ENCODE assay signal across 9 cellular contexts in the genomic region with DNA sequence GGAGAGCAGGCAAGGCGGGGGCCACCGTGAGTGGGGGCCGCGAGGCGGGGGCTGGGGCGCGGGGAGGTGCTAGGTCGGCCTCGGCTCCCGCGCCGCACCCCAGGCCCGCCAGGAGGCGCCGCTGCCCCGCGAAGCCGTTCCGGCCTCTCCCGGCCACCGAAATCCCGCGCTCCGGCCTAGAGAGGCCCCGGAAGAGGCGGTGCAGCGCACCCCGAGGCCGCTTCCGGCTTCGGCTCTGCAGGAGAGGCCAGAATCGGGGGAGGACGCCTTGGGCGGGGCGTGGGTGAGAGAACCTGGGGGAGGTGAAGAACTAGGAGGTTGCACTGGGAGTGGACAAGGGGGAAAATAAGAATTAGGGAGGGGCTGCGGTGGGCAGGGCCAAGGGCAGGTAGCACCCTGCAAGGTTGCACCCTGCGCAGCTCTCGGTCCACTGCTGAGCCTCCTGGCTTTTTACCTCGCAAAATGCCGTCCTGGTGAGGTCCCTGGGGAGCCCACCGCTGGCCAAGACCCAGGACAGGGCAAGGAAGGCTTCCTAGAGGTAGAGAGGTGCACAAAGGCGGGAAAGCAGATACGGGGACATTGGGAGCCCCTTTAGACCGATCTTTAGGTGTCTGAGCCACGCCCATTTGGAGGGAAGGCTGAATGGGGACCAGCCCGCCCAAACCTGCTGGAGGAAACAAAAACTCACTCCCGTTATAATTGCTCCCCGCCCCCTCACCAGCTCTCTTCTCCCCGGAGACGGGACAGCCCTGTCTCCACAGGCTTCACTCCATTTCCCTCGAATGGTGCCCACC. TPM values are rescaled to one million over a fixed set of nuclear protein-coding genes. Genes with fewer than 3 reads are reported as not detected.
A peak's percentile ranks its signal among the peaks of the same experiment; 100 is the strongest.
DNase-seq lines count a peak whose midpoint lies in the region; ATAC-seq lines count a peak whose summit lies in the region.
"Had no signal": no experiment of that assay in that cellular context is flagged by ENCODE, and none has a peak within 500 bp of the region (broad histone marks: within the 10 kb centered on the region; RNA-seq: fewer than 3 reads in every experiment).

No MANE protein-coding gene starts in this region.

- DNase-seq in Ammon's horn (ENCODE audit: low spot score) (peak; percentile 90), NCI-H446 (lab: John Stamatoyannopoulos, UW) (peak; percentile 55 to 85), cerebellum (ENCODE audit: low spot score) (peak; percentile 93)
- DNase-seq in stimulated activated CD4-positive, alpha-beta T cell treated with anti-CD3 and anti-CD28 coated beads, Interleukin-1b, Interleukin-23, amount 100 ng/mL, for 4 hours (ENCODE audit: low read depth in 2 of 2): peak; percentile 83 to 88

- ATAC-seq in GM19043 (IDR thresholded peaks at IDR 0.05; ENCODE audit: low read depth, unreplicated experiment): peak; percentile 92
- peak; percentile 88 for ATAC-seq in HG03342 (IDR thresholded peaks at IDR 0.05; ENCODE audit: unreplicated experiment)
- peak; percentile 87 for ATAC-seq in activated CD4-positive, CD25-positive, alpha-beta regulatory T cell treated with anti-CD3 and anti-CD28 coated beads, Interleukin-2, amount 50 U/mL, for 24 hours

- peak overlapping the region; percentile 75 for H3K27ac ChIP-seq in layer of hippocampus (ENCODE audit: low read depth, low read length)

- H3K27me3 ChIP-seq in layer of hippocampus (ENCODE audit: control insufficient read depth, insufficient read depth, low read length): no peaks in the 10 kb centered on the region

RNA-seq across cellular contexts. Expression of gene GNAI2, which starts 8.4 kb away (rescaled TPM):
- 63.8 TPM for total RNA-seq in cerebellum

RNA-seq across cellular contexts. Expression of gene SLC38A3, which starts 22.5 kb away (rescaled TPM):
- 6.2 TPM for total RNA-seq in cerebellum

RNA-seq across cellular contexts. Expression of gene GNAT1, which starts 36.2 kb away (rescaled TPM):
- not detected for total RNA-seq in cerebellum
- total RNA-seq: activated CD8-positive, alpha-beta memory T cell treated with anti-CD3 and anti-CD28 coated beads for 36 hours had no signal

RNA-seq across cellular contexts. Expression of gene SEMA3B, which starts 41.4 kb away (rescaled TPM):
- 3.4 TPM for total RNA-seq in cerebellum

RNA-seq across cellular contexts. Expression of gene LSMEM2, which starts 51.3 kb away (rescaled TPM):
- total RNA-seq in cerebellum: 0.36 TPM
- total RNA-seq: activated CD8-positive, alpha-beta memory T cell treated with anti-CD3 and anti-CD28 coated beads for 36 hours had no signal

Comparison
In these comparisons a context has a peak if more than half of its experiments do, and no peak if none do; other contexts are left out.
1. Peak in every context shown above with its lines: DNase-seq, ATAC-seq and H3K27ac ChIP-seq.